ENCODE assay signal across 9 cellular contexts in genomic region chr11:119432484-119433368, GRCh38. TPM values are rescaled to one million over a fixed set of nuclear protein-coding genes. Genes with fewer than 3 reads are reported as not detected.
DNase-seq lines count a peak whose midpoint lies in the region; ATAC-seq and TF ChIP-seq lines count a peak whose summit lies in the region.
"Had no signal": no experiment of that assay in that cellular context is flagged by ENCODE, and none has a peak within 500 bp of the region (broad histone marks: within the 10 kb centered on the region; RNA-seq: fewer than 3 reads in every experiment).

No MANE protein-coding gene starts in this region.

- no peak for TF ChIP-seq POLR2A in GM18505 (IDR thresholded peaks at IDR 0.05; ENCODE audit: borderline replicate concordance, extremely low read depth, insufficient read depth, insufficient read length)
- TF ChIP-seq POLR2A in esophagus squamous epithelium (IDR thresholded peaks at IDR 0.05), result no peak

- no peaks in the 10 kb centered on the region for H3K36me3 Mint-ChIP-seq in stimulated activated memory B cell treated with anti-CD40 and anti-IgM and Interleukin-4, amounts not matched to agents 10 μg/mL and 1 μg/mL and 100 μg/mL, for 72 hours

- TF ChIP-seq CTCF in esophagus squamous epithelium (IDR thresholded peaks at IDR 0.05), result no peak

- H3K36me3 ChIP-seq in esophagus squamous epithelium, result no peaks in the 10 kb centered on the region

- ATAC-seq in stimulated activated memory B cell treated with anti-CD40 and anti-IgM and Interleukin-4, amounts not matched to agents 10 μg/mL and 1 μg/mL and 100 μg/mL, for 72 hours, result no peak
- no peak for ATAC-seq in GM18505 (IDR thresholded peaks at IDR 0.05; ENCODE audit: unreplicated experiment)

- H3K27ac Mint-ChIP-seq in stimulated activated memory B cell treated with anti-CD40 and anti-IgM and Interleukin-4, amounts not matched to agents 10 μg/mL and 1 μg/mL and 100 μg/mL, for 72 hours, result no peak overlapping the region
- H3K27ac Mint-ChIP-seq: dendritic cell treated with granulocyte-macrophage colony-stimulating factor and Interleukin-4, amounts not matched to agents 40 ng/mL and 50 ng/mL, for 4 days had no signal

- peak overlapping the region; percentile 69 for H3K27ac ChIP-seq in angular gyrus (ENCODE audit: low read depth, low read length)
- H3K27ac ChIP-seq in esophagus squamous epithelium, result peak overlapping the region in 2 of 4 donors; percentile 39 to 71

- H3K9me3 Mint-ChIP-seq in stimulated activated memory B cell treated with anti-CD40 and anti-IgM and Interleukin-4, amounts not matched to agents 10 μg/mL and 1 μg/mL and 100 μg/mL, for 72 hours, result peaks cover 6% of the 10 kb centered on the region
- H3K9me3 Mint-ChIP-seq: dendritic cell treated with granulocyte-macrophage colony-stimulating factor and Interleukin-4, amounts not matched to agents 40 ng/mL and 50 ng/mL, for 4 days had no signal

- H3K4me1 Mint-ChIP-seq in stimulated activated memory B cell treated with anti-CD40 and anti-IgM and Interleukin-4, amounts not matched to agents 10 μg/mL and 1 μg/mL and 100 μg/mL, for 72 hours, result no peaks in the 10 kb centered on the region

- intact Hi-C loops in esophagus squamous epithelium (cut with DNase I), result no loop called here

- H3K4me3 ChIP-seq in esophagus squamous epithelium, result peak overlapping the region in 1 of 4 donors; percentile 35

- no peaks in the 10 kb centered on the region for H3K9me3 ChIP-seq in esophagus squamous epithelium

- peaks cover 0 to 34% (median 0%) of the 10 kb centered on the region in 4 donors for H3K27me3 ChIP-seq in esophagus squamous epithelium

- DNase-seq in HCEC 1CT, result peak; percentile 77
- peak; percentile 74 for DNase-seq in hepatic stellate cell (ENCODE audit: low spot score)
- DNase-seq in stromal cell of bone marrow (ENCODE audit: low read depth), result peak; percentile 87
- DNase-seq in activated CD4-positive, CD25-positive, alpha-beta regulatory T cell (lab: John Stamatoyannopoulos, UW), result no peak
- no peak for DNase-seq in esophagus squamous epithelium (lab: John Stamatoyannopoulos, UW)

- WGBS in esophagus squamous epithelium, 2 donors, result 24 to 40% methylated on average over 15 to 19 of the region's 22 CpGs

- H3K4me3 Mint-ChIP-seq in stimulated activated memory B cell treated with anti-CD40 and anti-IgM and Interleukin-4, amounts not matched to agents 10 μg/mL and 1 μg/mL and 100 μg/mL, for 72 hours, result no peak overlapping the region
- H3K4me3 Mint-ChIP-seq: dendritic cell treated with granulocyte-macrophage colony-stimulating factor and Interleukin-4, amounts not matched to agents 40 ng/mL and 50 ng/mL, for 4 days had no signal

- H3K4me1 ChIP-seq in esophagus squamous epithelium, result peaks cover 0 to 17% (median 12%) of the 10 kb centered on the region in 3 donors

- peaks cover 78% of the 10 kb centered on the region for H3K27me3 Mint-ChIP-seq in stimulated activated memory B cell treated with anti-CD40 and anti-IgM and Interleukin-4, amounts not matched to agents 10 μg/mL and 1 μg/mL and 100 μg/mL, for 72 hours

RNA-seq across cellular contexts. Expression of gene THY1, which starts 9.8 kb away (rescaled TPM):
- total RNA-seq in esophagus squamous epithelium, result 1 to 10 TPM in 3 of 4 donors, under 1 TPM in 1; 0.57 to 7.6 (median 2.9) TPM

RNA-seq across cellular contexts. Expression of gene USP2, which starts 51.2 kb away (rescaled TPM):
- 1 to 10 TPM; 1.9 to 9.6 (median 4.8) TPM for total RNA-seq in esophagus squamous epithelium

Comparison
In these comparisons a context has a peak if more than half of its experiments do, and no peak if none do; other contexts are left out.
1. DNase-seq: peak in HCEC 1CT (single experiment), hepatic stellate cell (single experiment) and stromal cell of bone marrow (single experiment); none in activated CD4-positive, CD25-positive, alpha-beta regulatory T cell (0 of 4) and esophagus squamous epithelium (single experiment).